1 cellular context compared by ENCODE assay signal in genomic region chr15:52786436-52787122, GRCh38.
A peak's percentile ranks its signal among the peaks of the same experiment; 100 is the strongest.
TF ChIP-seq lines count a peak whose summit lies in the region.

No MANE protein-coding gene starts in this region.

TF ChIP-seq in HepG2, 621 proteins besides CTCF, POLR2A, EP300 and RAD21 (continued from another document and continues in another):
- no peak for TF ChIP-seq NFAT5 (CRISPR knock-in tag; IDR thresholded peaks at IDR 0.05)
- TF ChIP-seq ZNF747 (CRISPR knock-in tag; IDR thresholded peaks at IDR 0.05; ENCODE audit: borderline replicate concordance) = no peak
- peak; percentile 10 for TF ChIP-seq ASH2L (IDR thresholded peaks at IDR 0.05; ENCODE audit: insufficient read length, low read depth, low read length)
- 0 out of 2 replicates have a peak, but pooled peaks have one; percentile 35 for TF ChIP-seq ZNF543 (CRISPR knock-in tag; IDR thresholded peaks at IDR 0.05)
- TF ChIP-seq PLRG1 (conservative IDR thresholded peaks at IDR 0.05) = no peak
- TF ChIP-seq GPN1 (CRISPR knock-in tag; IDR thresholded peaks at IDR 0.05; ENCODE audit: borderline replicate concordance) = no peak
- TF ChIP-seq ZNF180 (CRISPR knock-in tag; IDR thresholded peaks at IDR 0.05; ENCODE audit: borderline replicate concordance, low read depth) = no peak
- TF ChIP-seq KDM1A (CRISPR knock-in tag; IDR thresholded peaks at IDR 0.05) = no peak
- TF ChIP-seq HOXA9 (CRISPR knock-in tag; IDR thresholded peaks at IDR 0.05; ENCODE audit: borderline replicate concordance) = no peak
- no peak for TF ChIP-seq BRD4 (CRISPR knock-in tag; IDR thresholded peaks at IDR 0.05)
- no peak for TF ChIP-seq KLF12 (CRISPR knock-in tag; IDR thresholded peaks at IDR 0.05; ENCODE audit: borderline replicate concordance)
- peak; percentile 69; the same call in 1 of the 2 replicates for TF ChIP-seq MTA1 (CRISPR knock-in tag; IDR thresholded peaks at IDR 0.05; ENCODE audit: borderline replicate concordance)
- no peak for TF ChIP-seq SALL2 (CRISPR knock-in tag; IDR thresholded peaks at IDR 0.05)
- no peak for TF ChIP-seq ZNF678 (CRISPR knock-in tag; IDR thresholded peaks at IDR 0.05)
- 0 out of 2 replicates have a peak, but pooled peaks have one; percentile 26 for TF ChIP-seq ZNF574 (CRISPR knock-in tag; IDR thresholded peaks at IDR 0.05)
- 0 out of 2 replicates have a peak, but pooled peaks have one; percentile 53 for TF ChIP-seq MED1 (CRISPR knock-in tag; IDR thresholded peaks at IDR 0.05)
- TF ChIP-seq GMEB2 (CRISPR knock-in tag; IDR thresholded peaks at IDR 0.05; ENCODE audit: low read depth) = no peak
- TF ChIP-seq REXO4 (CRISPR knock-in tag; IDR thresholded peaks at IDR 0.05; ENCODE audit: borderline replicate concordance) = no peak
- TF ChIP-seq ELK4 (CRISPR knock-in tag; IDR thresholded peaks at IDR 0.05; ENCODE audit: borderline replicate concordance) = no peak
- TF ChIP-seq NAIF1 (CRISPR knock-in tag; IDR thresholded peaks at IDR 0.05; ENCODE audit: borderline replicate concordance) = no peak
- TF ChIP-seq ZBTB20 (CRISPR knock-in tag; IDR thresholded peaks at IDR 0.05; ENCODE audit: borderline replicate concordance, low read depth) = no peak
- TF ChIP-seq ZBTB39 (CRISPR knock-in tag; IDR thresholded peaks at IDR 0.05) = no peak
- no peak for TF ChIP-seq MBNL3 (CRISPR knock-in tag; conservative IDR thresholded peaks at IDR 0.05)
- no peak for TF ChIP-seq TEAD2 (CRISPR knock-in tag; IDR thresholded peaks at IDR 0.05)
- no peak for TF ChIP-seq TRIM22 (IDR thresholded peaks at IDR 0.05)
- peak; percentile 78 for TF ChIP-seq NR2F6 (IDR thresholded peaks at IDR 0.05)
- peak; percentile 85 for TF ChIP-seq NR2F6 (CRISPR knock-in tag; IDR thresholded peaks at IDR 0.05)
- TF ChIP-seq ZNF296 (CRISPR knock-in tag; conservative IDR thresholded peaks at IDR 0.05) = no peak
- TF ChIP-seq FOXP1 (IDR thresholded peaks at IDR 0.05) = no peak
- TF ChIP-seq FOXP1 (CRISPR knock-in tag; IDR thresholded peaks at IDR 0.05) = no peak
- TF ChIP-seq ZNF556 (CRISPR knock-in tag; IDR thresholded peaks at IDR 0.05; ENCODE audit: borderline replicate concordance) = no peak
- TF ChIP-seq DR1 (CRISPR knock-in tag; IDR thresholded peaks at IDR 0.05) = no peak
- TF ChIP-seq FOSL2 (CRISPR knock-in tag; IDR thresholded peaks at IDR 0.05) = no peak
- no peak for TF ChIP-seq ZFX (CRISPR knock-in tag; IDR thresholded peaks at IDR 0.05; ENCODE audit: low read depth)
- peak; percentile 30; the same call in 1 of the 2 replicates for TF ChIP-seq ZBTB7B (CRISPR knock-in tag; IDR thresholded peaks at IDR 0.05)
- 0 out of 2 replicates have a peak, but pooled peaks have one; percentile 26 for TF ChIP-seq POLR2AphosphoS5 (IDR thresholded peaks at IDR 0.05; ENCODE audit: low read depth, low read length)
- no peak for TF ChIP-seq CBX5 (CRISPR knock-in tag; IDR thresholded peaks at IDR 0.05; ENCODE audit: borderline replicate concordance)
- no peak for TF ChIP-seq KIAA2018 (CRISPR knock-in tag; IDR thresholded peaks at IDR 0.05; ENCODE audit: borderline replicate concordance)
- no peak for TF ChIP-seq MZF1 (CRISPR knock-in tag; IDR thresholded peaks at IDR 0.05; ENCODE audit: borderline replicate concordance)
- TF ChIP-seq ZSCAN30 (CRISPR knock-in tag; IDR thresholded peaks at IDR 0.05) = no peak
- TF ChIP-seq ZNF557 (CRISPR knock-in tag; IDR thresholded peaks at IDR 0.05) = no peak
